Comparison of ENCODE assay signal across 22 cellular contexts in genomic region chr1:40646385-40646784, GRCh38. TPM values are rescaled to one million over a fixed set of nuclear protein-coding genes. Genes with fewer than 3 reads are reported as not detected.
A peak's percentile ranks its signal among the peaks of the same experiment; 100 is the strongest.
DNase-seq lines count a peak whose midpoint lies in the region; ATAC-seq and TF ChIP-seq lines count a peak whose summit lies in the region.
"Had no signal": no experiment of that assay in that cellular context is flagged by ENCODE, and none has a peak within 500 bp of the region (broad histone marks: within the 10 kb centered on the region; RNA-seq: fewer than 3 reads in every experiment).

No MANE protein-coding gene starts in this region.

- H3K27me3 Mint-ChIP-seq in glutamatergic neuron (ENCODE audit: unreplicated experiment), result peaks cover 3% of the 10 kb centered on the region
- no peaks in the 10 kb centered on the region for H3K27me3 Mint-ChIP-seq in activated CD4-positive, alpha-beta T cell treated with anti-CD3 and anti-CD28 coated beads, Interleukin-2, amount 10 ng/mL, durations not matched to agents 24 days and 14 days
- H3K27me3 Mint-ChIP-seq in activated CD4-positive, alpha-beta T cell treated with anti-CD3 and anti-CD28 coated beads, Interleukin-2, amount 10 ng/mL, durations not matched to agents 7 days and 5 days, result no peaks in the 10 kb centered on the region
- H3K27me3 Mint-ChIP-seq: brain had no signal

- H3K36me3 Mint-ChIP-seq in glutamatergic neuron (ENCODE audit: unreplicated experiment), result no peaks in the 10 kb centered on the region
- H3K36me3 Mint-ChIP-seq in activated CD4-positive, alpha-beta T cell treated with anti-CD3 and anti-CD28 coated beads, Interleukin-2, amount 10 ng/mL, durations not matched to agents 24 days and 14 days (ENCODE audit: low read depth), result no peaks in the 10 kb centered on the region
- no peaks in the 10 kb centered on the region for H3K36me3 Mint-ChIP-seq in activated CD4-positive, alpha-beta T cell treated with anti-CD3 and anti-CD28 coated beads, Interleukin-2, amount 10 ng/mL, durations not matched to agents 7 days and 5 days (ENCODE audit: low read depth)
- H3K36me3 Mint-ChIP-seq: activated naive CD4-positive, alpha-beta T cell treated with anti-CD3 and anti-CD28 coated beads, Interleukin-2, amount 10 ng/mL, durations not matched to agents 7 days and 5 days; naive B cell had no signal

- H3K9ac ChIP-seq in HCT116 (ENCODE audit: low read length), result peak overlapping the region; percentile 32; the same call in 1 of the 2 replicates

- TF ChIP-seq RAD21 in HCT116 (IDR thresholded peaks at IDR 0.05; ENCODE audit: low read depth), result no peak

- H4K20me1 ChIP-seq in HCT116 (ENCODE audit: insufficient read depth), result no peaks in the 10 kb centered on the region

- H3K9me3 ChIP-seq in HCT116 (ENCODE audit: control insufficient read depth in 1 of 2, insufficient read depth in 1 of 2, low read depth in 1 of 2, low read length in 2 of 2), result no peaks in the 10 kb centered on the region
- H3K9me3 ChIP-seq: psoas muscle, SJSA1, upper lobe of right lung had no signal

- ATAC-seq in HCT116, result peak; percentile 87
- no peak for ATAC-seq in HG02840 (IDR thresholded peaks at IDR 0.05; ENCODE audit: low FRiP score, unreplicated experiment)
- ATAC-seq: GM12878, psoas muscle, upper lobe of right lung had no signal

- no peak overlapping the region for H3K4me3 ChIP-seq in ACC112 (ENCODE audit: low read depth, low read length)
- H3K4me3 ChIP-seq in HCT116 (replicated peaks in 1 of 2; ENCODE audit: low read depth in 1 of 2, low read length in 2 of 2), result peak overlapping the region in 1 of 2 experiments; percentile 19; a peak in 2 of 4 replicates
- H3K4me3 ChIP-seq in astrocyte of the spinal cord (ENCODE audit: low read depth, low read length), result no peak overlapping the region
- H3K4me3 ChIP-seq: GM12878, psoas muscle, SJSA1, upper lobe of right lung had no signal

- CTCF ChIA-PET in HCT116 (lab: Charles Lee), result interaction anchor here (1.2 kb wide), 1 partner anchor 15 kb away, joined by 3 read pairs; no protein-coding TSS in a partner anchor
- CTCF ChIA-PET in RWPE1 (lab: Yijun Ruan, JAX), result interaction anchor here (0.6 kb wide), 1 partner anchor 121 kb away, joined by 3 read pairs; no protein-coding TSS in a partner anchor
- CTCF ChIA-PET in activated CD4-positive, alpha-beta T cell treated with anti-CD3 and anti-CD28 coated beads, Interleukin-2, amount 10 ng/mL, durations not matched to agents 7 days and 5 days (lab: Charles Lee), result interaction anchor here (0.8 to 1.8 kb wide), 5 partner anchors 10 to 751 kb away, joined by 3 to 4 read pairs (median 3); no protein-coding TSS in a partner anchor

- H2AFZ ChIP-seq in ACC112 (ENCODE audit: low read length, unreplicated experiment) (no peak overlapping the region), HCT116 (ENCODE audit: low read depth, low read length, poor library complexity, severe bottlenecking) (no peak overlapping the region)

- H3K27ac ChIP-seq in ACC112 (ENCODE audit: low read depth, low read length) (peak overlapping the region; percentile 67), HCT116 (ENCODE audit: low read depth, low read length) (0 out of 2 replicates have a peak overlapping the region, but pooled peaks have one; percentile 1), RWPE1 (no peak overlapping the region)
- H3K27ac ChIP-seq: psoas muscle, SJSA1, upper lobe of right lung had no signal

- TF ChIP-seq POLR2A in HCT116 (IDR thresholded peaks at IDR 0.05; ENCODE audit: borderline replicate concordance, extremely low read depth, insufficient read depth, insufficient read length), result no peak

- peaks cover 24% of the 10 kb centered on the region for H3K4me1 ChIP-seq in ACC112 (ENCODE audit: control insufficient read depth, insufficient read depth, low read length, unreplicated experiment)
- peaks cover 13 to 50% of the 10 kb centered on the region in 2 experiments for H3K4me1 ChIP-seq in HCT116 (ENCODE audit: control insufficient read depth in 1 of 2, insufficient read depth in 2 of 2, low read length in 2 of 2)
- H3K4me1 ChIP-seq: SJSA1, upper lobe of right lung had no signal

- peak overlapping the region; percentile 12 for H3K4me3 Mint-ChIP-seq in glutamatergic neuron (ENCODE audit: unreplicated experiment)
- H3K4me3 Mint-ChIP-seq in activated CD4-positive, alpha-beta T cell treated with anti-CD3 and anti-CD28 coated beads, Interleukin-2, amount 10 ng/mL, durations not matched to agents 24 days and 14 days, result no peak overlapping the region
- H3K4me3 Mint-ChIP-seq in activated CD4-positive, alpha-beta T cell treated with anti-CD3 and anti-CD28 coated beads, Interleukin-2, amount 10 ng/mL, durations not matched to agents 7 days and 5 days, result no peak overlapping the region
- H3K4me3 Mint-ChIP-seq: activated naive CD4-positive, alpha-beta T cell treated with anti-CD3 and anti-CD28 coated beads, Interleukin-2, amount 10 ng/mL, durations not matched to agents 7 days and 5 days; brain; naive B cell; stimulated activated naive CD8-positive, alpha-beta T cell treated with anti-CD3 and anti-CD28 coated beads, Interleukin-15, Interleukin-2, amounts not matched to agents 100 ng/mL and 50 ng/mL, for 24 hours had no signal

- peaks cover 6% of the 10 kb centered on the region; the same call in 1 of the 2 replicates for H3K27me3 ChIP-seq in ACC112 (ENCODE audit: insufficient read depth, low read length)
- H3K27me3 ChIP-seq in HCT116 (ENCODE audit: insufficient read depth, low read length), result no peaks in the 10 kb centered on the region
- H3K27me3 ChIP-seq: SJSA1, upper lobe of right lung had no signal

- peak; percentile 39 for DNase-seq in HCT116 (ENCODE audit: low read depth, low spot score)
- peak; percentile 20 for DNase-seq in astrocyte of the spinal cord (ENCODE audit: low read depth, low spot score)
- no peak for DNase-seq in glutamatergic neuron
- DNase-seq in RWPE1 (ENCODE audit: low spot score), result no peak
- DNase-seq in activated CD4-positive, alpha-beta T cell treated with anti-CD3 and anti-CD28 coated beads, Interleukin-2, amount 10 ng/mL, durations not matched to agents 24 days and 14 days, result no peak
- no peak for DNase-seq in activated CD4-positive, alpha-beta T cell treated with anti-CD3 and anti-CD28 coated beads, Interleukin-2, amount 10 ng/mL, durations not matched to agents 7 days and 5 days
- DNase-seq: activated CD4-positive, alpha-beta T cell treated with anti-CD3 and anti-CD28 coated beads for 48 hours; activated naive CD4-positive, alpha-beta T cell treated with anti-CD3 and anti-CD28 coated beads, Interleukin-2, amount 10 ng/mL, durations not matched to agents 7 days and 5 days; activated T-cell treated with anti-CD3 and anti-CD28 coated beads for 4 hours; foreskin melanocyte; naive B cell; NCI-H187; psoas muscle; stimulated activated CD4-positive, alpha-beta T cell treated with anti-CD3 and anti-CD28 coated beads, Interleukin-12 subunit alpha, Interleukin-12 subunit beta, amount 100 ng/mL, for 4 hours; T-helper 9 cell; upper lobe of right lung had no signal

- in situ Hi-C loops in astrocyte of the spinal cord (cut with HindIII; ENCODE audit: low sequenced_read_pairs), result no loop called here

- RAD21 ChIA-PET in HCT116 (lab: Charles Lee; ENCODE audit: low non-redundant PET in 1 of 2, low total read pairs in 2 of 2, uncharacterized antibody in 2 of 2, unreplicated experiment in 2 of 2), result no interaction called here

- no TSS peak for BruUV-seq in HCT116 (replicated peaks; lab: Mats Ljungman, UMichigan)

- peaks cover 26% of the 10 kb centered on the region for H3K4me1 Mint-ChIP-seq in glutamatergic neuron (ENCODE audit: low read depth, unreplicated experiment)
- H3K4me1 Mint-ChIP-seq in activated CD4-positive, alpha-beta T cell treated with anti-CD3 and anti-CD28 coated beads, Interleukin-2, amount 10 ng/mL, durations not matched to agents 24 days and 14 days, result peaks cover 3% of the 10 kb centered on the region
- no peaks in the 10 kb centered on the region for H3K4me1 Mint-ChIP-seq in activated CD4-positive, alpha-beta T cell treated with anti-CD3 and anti-CD28 coated beads, Interleukin-2, amount 10 ng/mL, durations not matched to agents 7 days and 5 days
- H3K4me1 Mint-ChIP-seq: activated naive CD4-positive, alpha-beta T cell treated with anti-CD3 and anti-CD28 coated beads, Interleukin-2, amount 10 ng/mL, durations not matched to agents 7 days and 5 days; brain had no signal

- no peak for TF ChIP-seq CTCF in HCT116 (IDR thresholded peaks at IDR 0.05 in 2 of 3, conservative IDR thresholded peaks at IDR 0.05 in 1 of 3; ENCODE audit: borderline replicate concordance in 1 of 3, insufficient read depth in 1 of 3, low read depth in 2 of 3, low read length in 2 of 3)
- TF ChIP-seq CTCF in astrocyte of the spinal cord (IDR thresholded peaks at IDR 0.05; ENCODE audit: low read depth, low read length), result no peak
- no peak for TF ChIP-seq CTCF in glutamatergic neuron (IDR thresholded peaks at IDR 0.05; ENCODE audit: partially characterized antibody, unreplicated experiment)
- TF ChIP-seq CTCF in RWPE1 (conservative IDR thresholded peaks at IDR 0.05; ENCODE audit: low read depth), result no peak

- intact Hi-C loops in HCT116 (cut with micrococcal nuclease), result no loop called here
- intact Hi-C loops in activated CD4-positive, alpha-beta T cell treated with anti-CD3 and anti-CD28 coated beads, Interleukin-2, amount 10 ng/mL, durations not matched to agents 24 days and 14 days (cut with micrococcal nuclease), result no loop called here

- peak overlapping the region; percentile 78 for H3K4me2 ChIP-seq in HCT116 (ENCODE audit: low read length)

- H3K9me2 ChIP-seq in HCT116 (ENCODE audit: insufficient read depth), result no peaks in the 10 kb centered on the region

- H3K9me3 Mint-ChIP-seq in glutamatergic neuron (ENCODE audit: unreplicated experiment), result peaks cover 4% of the 10 kb centered on the region
- no peaks in the 10 kb centered on the region for H3K9me3 Mint-ChIP-seq in activated CD4-positive, alpha-beta T cell treated with anti-CD3 and anti-CD28 coated beads, Interleukin-2, amount 10 ng/mL, durations not matched to agents 24 days and 14 days
- no peaks in the 10 kb centered on the region for H3K9me3 Mint-ChIP-seq in activated CD4-positive, alpha-beta T cell treated with anti-CD3 and anti-CD28 coated beads, Interleukin-2, amount 10 ng/mL, durations not matched to agents 7 days and 5 days
- H3K9me3 Mint-ChIP-seq: activated naive CD4-positive, alpha-beta T cell treated with anti-CD3 and anti-CD28 coated beads, Interleukin-2, amount 10 ng/mL, durations not matched to agents 7 days and 5 days; brain; naive B cell; stimulated activated naive CD8-positive, alpha-beta T cell treated with anti-CD3 and anti-CD28 coated beads, Interleukin-15, Interleukin-2, amounts not matched to agents 100 ng/mL and 50 ng/mL, for 24 hours had no signal

- H3K79me2 ChIP-seq in ACC112 (ENCODE audit: control insufficient read depth, insufficient read depth, low read length, unreplicated experiment) (no peaks in the 10 kb centered on the region), HCT116 (ENCODE audit: insufficient read depth, low read length) (no peaks in the 10 kb centered on the region)

- POLR2A ChIA-PET in HCT116 (lab: Charles Lee), result no interaction called here
- POLR2A ChIA-PET in RWPE1 (lab: Yijun Ruan, JAX; ENCODE audit: low non-redundant PET), result no interaction called here
- POLR2A ChIA-PET in activated CD4-positive, alpha-beta T cell treated with anti-CD3 and anti-CD28 coated beads, Interleukin-2, amount 10 ng/mL, durations not matched to agents 7 days and 5 days (lab: Charles Lee), result no interaction called here

- no peak overlapping the region for H3K27ac Mint-ChIP-seq in glutamatergic neuron (ENCODE audit: unreplicated experiment)
- H3K27ac Mint-ChIP-seq in activated CD4-positive, alpha-beta T cell treated with anti-CD3 and anti-CD28 coated beads, Interleukin-2, amount 10 ng/mL, durations not matched to agents 24 days and 14 days, result no peak overlapping the region
- no peak overlapping the region for H3K27ac Mint-ChIP-seq in activated CD4-positive, alpha-beta T cell treated with anti-CD3 and anti-CD28 coated beads, Interleukin-2, amount 10 ng/mL, durations not matched to agents 7 days and 5 days
- H3K27ac Mint-ChIP-seq: activated naive CD4-positive, alpha-beta T cell treated with anti-CD3 and anti-CD28 coated beads, Interleukin-2, amount 10 ng/mL, durations not matched to agents 7 days and 5 days; brain; naive B cell; stimulated activated naive CD8-positive, alpha-beta T cell treated with anti-CD3 and anti-CD28 coated beads, Interleukin-15, Interleukin-2, amounts not matched to agents 100 ng/mL and 50 ng/mL, for 24 hours had no signal

- H3K36me3 ChIP-seq in ACC112 (ENCODE audit: insufficient read depth, low read length), result no peaks in the 10 kb centered on the region
- no peaks in the 10 kb centered on the region for H3K36me3 ChIP-seq in HCT116 (ENCODE audit: control insufficient read depth in 1 of 2, insufficient read depth in 2 of 2, low read length in 2 of 2)
- H3K36me3 ChIP-seq: SJSA1, upper lobe of right lung had no signal

RNA-seq across cellular contexts. Expression of gene RIMS3, which starts 19.1 kb away (rescaled TPM):
- 9.0 TPM for total RNA-seq in HCT116 (2021; ENCODE audit: unreplicated experiment)
- polyA plus RNA-seq in HCT116 (2012), result 3.8 and 4.0 TPM in 2 replicates
- 126 TPM for total RNA-seq in glutamatergic neuron (ENCODE audit: unreplicated experiment)
- total RNA-seq in activated CD4-positive, alpha-beta T cell treated with anti-CD3 and anti-CD28 coated beads, Interleukin-2, amount 10 ng/mL, durations not matched to agents 24 days and 14 days, result 2.0 and 2.4 TPM in 2 replicates
- total RNA-seq in activated CD4-positive, alpha-beta T cell treated with anti-CD3 and anti-CD28 coated beads, Interleukin-2, amount 10 ng/mL, durations not matched to agents 7 days and 5 days, result 1 to 10 TPM; 4.0 to 5.4 TPM

RNA-seq across cellular contexts. Expression of gene NFYC, which starts 45.1 kb away (rescaled TPM):
- total RNA-seq in HCT116 (2021; ENCODE audit: unreplicated experiment) (63.3 TPM), glutamatergic neuron (ENCODE audit: unreplicated experiment) (44.2 TPM)
- 70.5 and 71.3 TPM in 2 replicates for polyA plus RNA-seq in HCT116 (2012)
- 66.5 and 73.2 TPM in 2 replicates for total RNA-seq in activated CD4-positive, alpha-beta T cell treated with anti-CD3 and anti-CD28 coated beads, Interleukin-2, amount 10 ng/mL, durations not matched to agents 24 days and 14 days
- 10 to 100 TPM; 85.7 to 99.2 TPM for total RNA-seq in activated CD4-positive, alpha-beta T cell treated with anti-CD3 and anti-CD28 coated beads, Interleukin-2, amount 10 ng/mL, durations not matched to agents 7 days and 5 days

Comparison
In these comparisons a context has a peak if more than half of its experiments do, and no peak if none do; other contexts are left out.
1. DNase-seq: peak in HCT116 (single experiment) and astrocyte of the spinal cord (single experiment); none in glutamatergic neuron (single experiment), RWPE1 (single experiment), activated CD4-positive, alpha-beta T cell treated with anti-CD3 and anti-CD28 coated beads, Interleukin-2, amount 10 ng/mL, durations not matched to agents 24 days and 14 days (single experiment) and activated CD4-positive, alpha-beta T cell treated with anti-CD3 and anti-CD28 coated beads, Interleukin-2, amount 10 ng/mL, durations not matched to agents 7 days and 5 days (single experiment).
2. RNA of gene RIMS3, which starts 19.1 kb away (total RNA-seq): 126 TPM in glutamatergic neuron (single experiment); 9.0 TPM in HCT116 (single experiment), 4.0 to 5.4 TPM in activated CD4-positive, alpha-beta T cell treated with anti-CD3 and anti-CD28 coated beads, Interleukin-2, amount 10 ng/mL, durations not matched to agents 7 days and 5 days and 2.0 to 2.4 TPM in activated CD4-positive, alpha-beta T cell treated with anti-CD3 and anti-CD28 coated beads, Interleukin-2, amount 10 ng/mL, durations not matched to agents 24 days and 14 days; every median in the first group is over 10 times any median in the second.